In genomic region chr19:18475004-18475453, GRCh38 we compare ENCODE assay signal across 1 cellular context.
TF ChIP-seq lines count a peak whose summit lies in the region.

No MANE protein-coding gene starts in this region.

TF ChIP-seq in K562, 482 proteins besides CTCF, POLR2A, EP300 and RAD21:
- peak; percentile 35 for TF ChIP-seq ZFP36 (IDR thresholded peaks at IDR 0.05; ENCODE audit: low read depth, low read length, partially characterized antibody)
- no peak for TF ChIP-seq LEF1 (IDR thresholded peaks at IDR 0.05)
- TF ChIP-seq BRF2 (IDR thresholded peaks at IDR 0.05; ENCODE audit: borderline replicate concordance, insufficient read depth, insufficient read length), result no peak
- TF ChIP-seq EGR1 (conservative IDR thresholded peaks at IDR 0.05), result 0 out of 2 replicates have a peak, but pooled peaks have one; percentile 6
